ENCODE assay signal across 31 cellular contexts in the genomic region with DNA sequence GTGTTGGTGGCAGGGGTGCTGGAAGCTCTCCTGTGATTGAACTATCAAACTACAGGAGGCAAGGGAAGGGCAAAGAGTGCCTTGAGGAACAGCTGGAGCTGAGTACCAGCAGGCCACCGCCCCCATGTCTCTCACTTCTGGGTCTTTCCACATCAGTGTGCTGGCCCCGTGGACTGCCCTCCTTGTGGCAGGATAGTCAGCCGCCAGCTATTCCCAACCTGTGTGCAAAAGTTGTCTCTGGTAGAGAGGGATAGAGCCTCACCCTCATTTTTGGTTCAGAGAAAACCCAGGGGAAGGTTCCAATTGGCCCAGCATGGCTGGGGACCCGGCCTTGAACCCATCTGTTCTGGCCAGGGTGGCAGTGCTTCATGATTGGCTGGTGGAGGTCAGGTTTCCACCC.
"Had no signal": no experiment of that assay in that cellular context is flagged by ENCODE, and none has a peak within 500 bp of the region (broad histone marks: within the 10 kb centered on the region; RNA-seq: fewer than 3 reads in every experiment).

No MANE protein-coding gene starts in this region.

- H3K36me3 ChIP-seq: heart left ventricle, left lung, lower lobe of right lung, pancreas, prostate gland, tibial nerve, upper lobe of left lung, vagina had no signal

- H3K27ac ChIP-seq: heart left ventricle, left lung, lower lobe of right lung, pancreas, tibial nerve, upper lobe of left lung, vagina had no signal

- H3K4me3 ChIP-seq: heart left ventricle, left lung, lower lobe of right lung, pancreas, prostate gland, smooth muscle cell, tibial nerve, upper lobe of left lung, vagina had no signal

- DNase-seq: heart left ventricle; hypothalamus; immature natural killer cell; kidney glomerular epithelial cell; left cardiac atrium; left lung; lower lobe of right lung; mammary epithelial cell; mesenchymal stem cell; naive B cell; nucleus accumbens; pancreas; posterior cingulate gyrus; retina; right cardiac atrium; stimulated activated CD4-positive, alpha-beta T cell treated with anti-CD3 and anti-CD28 coated beads, Interleukin-1b, Interleukin-23, amount 100 ng/mL, for 48 hours; stimulated activated CD4-positive, alpha-beta T cell treated with anti-CD3 and anti-CD28 coated beads, Interleukin-2, amount 100 ng/mL, for 48 hours; stimulated activated CD4-positive, alpha-beta T cell treated with anti-CD3 and anti-CD28 coated beads, Interleukin-4, amount 100 ng/mL, for 4 hours; stimulated activated CD8-positive, alpha-beta memory T cell treated with anti-CD3 and anti-CD28 coated beads, Interleukin-4, amount 100 ng/mL, for 48 hours; stimulated activated naive CD4-positive, alpha-beta T cell treated with Interleukin-2 at 50 U/mL for 16 hours; stimulated activated naive CD8-positive, alpha-beta T cell treated with anti-CD3 and anti-CD28 coated beads, Interleukin-15, amount 100 ng/mL, for 72 hours; substantia nigra; upper lobe of left lung had no signal

- H3K36me3 Mint-ChIP-seq: immature natural killer cell; mesothelial cell of epicardium; naive B cell; stimulated activated memory B cell treated with anti-CD40 and anti-IgM and Interleukin-4, amounts not matched to agents 10 μg/mL and 1 μg/mL and 100 μg/mL, for 72 hours had no signal

- H3K27me3 ChIP-seq: left lung, pancreas, tibial nerve, upper lobe of left lung, vagina had no signal

- H3K9me3 ChIP-seq: heart left ventricle, left lung, lower lobe of right lung, pancreas, prostate gland, upper lobe of left lung, vagina had no signal

- H3K4me2 ChIP-seq: smooth muscle cell had no signal

- H3K9me3 Mint-ChIP-seq: immature natural killer cell; mesothelial cell of epicardium; nephron; neural crest cell; stimulated activated memory B cell treated with anti-CD40 and anti-IgM and Interleukin-4, amounts not matched to agents 10 μg/mL and 1 μg/mL and 100 μg/mL, for 72 hours had no signal

- H3K4me1 ChIP-seq: heart left ventricle, left lung, lower lobe of right lung, pancreas, prostate gland, tibial nerve, upper lobe of left lung, vagina had no signal

- H3K4me3 Mint-ChIP-seq: immature natural killer cell; mesothelial cell of epicardium; naive B cell; nephron; neural crest cell; stimulated activated memory B cell treated with anti-CD40 and anti-IgM and Interleukin-4, amounts not matched to agents 10 μg/mL and 1 μg/mL and 100 μg/mL, for 72 hours; stimulated activated naive CD8-positive, alpha-beta T cell treated with anti-CD3 and anti-CD28 coated beads, Interleukin-15, amount 100 ng/mL, for 72 hours had no signal

- ATAC-seq: left cardiac atrium; left lung; lower lobe of right lung; pancreas; right cardiac atrium; stimulated activated memory B cell treated with anti-CD40 and anti-IgM and Interleukin-4, amounts not matched to agents 10 μg/mL and 1 μg/mL and 100 μg/mL, for 72 hours; stimulated activated naive CD8-positive, alpha-beta T cell treated with anti-CD3 and anti-CD28 coated beads, Interleukin-15, amount 100 ng/mL, for 72 hours had no signal

- H3K27ac Mint-ChIP-seq: immature natural killer cell; mesothelial cell of epicardium; naive B cell; nephron; stimulated activated memory B cell treated with anti-CD40 and anti-IgM and Interleukin-4, amounts not matched to agents 10 μg/mL and 1 μg/mL and 100 μg/mL, for 72 hours had no signal

- H3K4me1 Mint-ChIP-seq: immature natural killer cell; mesothelial cell of epicardium; naive B cell; nephron; neural crest cell; stimulated activated memory B cell treated with anti-CD40 and anti-IgM and Interleukin-4, amounts not matched to agents 10 μg/mL and 1 μg/mL and 100 μg/mL, for 72 hours; stimulated activated naive CD8-positive, alpha-beta T cell treated with anti-CD3 and anti-CD28 coated beads, Interleukin-15, amount 100 ng/mL, for 72 hours had no signal
